Comparison of ENCODE assay signal across 1 cellular context in genomic region chr22:50292643-50293440, GRCh38.
TF ChIP-seq lines count a peak whose summit lies in the region.

No MANE protein-coding gene starts in this region.

TF ChIP-seq in GM23338, 12 proteins besides CTCF, POLR2A, EP300 and RAD21 (continued from another document):
- TF ChIP-seq, protein P1, sequence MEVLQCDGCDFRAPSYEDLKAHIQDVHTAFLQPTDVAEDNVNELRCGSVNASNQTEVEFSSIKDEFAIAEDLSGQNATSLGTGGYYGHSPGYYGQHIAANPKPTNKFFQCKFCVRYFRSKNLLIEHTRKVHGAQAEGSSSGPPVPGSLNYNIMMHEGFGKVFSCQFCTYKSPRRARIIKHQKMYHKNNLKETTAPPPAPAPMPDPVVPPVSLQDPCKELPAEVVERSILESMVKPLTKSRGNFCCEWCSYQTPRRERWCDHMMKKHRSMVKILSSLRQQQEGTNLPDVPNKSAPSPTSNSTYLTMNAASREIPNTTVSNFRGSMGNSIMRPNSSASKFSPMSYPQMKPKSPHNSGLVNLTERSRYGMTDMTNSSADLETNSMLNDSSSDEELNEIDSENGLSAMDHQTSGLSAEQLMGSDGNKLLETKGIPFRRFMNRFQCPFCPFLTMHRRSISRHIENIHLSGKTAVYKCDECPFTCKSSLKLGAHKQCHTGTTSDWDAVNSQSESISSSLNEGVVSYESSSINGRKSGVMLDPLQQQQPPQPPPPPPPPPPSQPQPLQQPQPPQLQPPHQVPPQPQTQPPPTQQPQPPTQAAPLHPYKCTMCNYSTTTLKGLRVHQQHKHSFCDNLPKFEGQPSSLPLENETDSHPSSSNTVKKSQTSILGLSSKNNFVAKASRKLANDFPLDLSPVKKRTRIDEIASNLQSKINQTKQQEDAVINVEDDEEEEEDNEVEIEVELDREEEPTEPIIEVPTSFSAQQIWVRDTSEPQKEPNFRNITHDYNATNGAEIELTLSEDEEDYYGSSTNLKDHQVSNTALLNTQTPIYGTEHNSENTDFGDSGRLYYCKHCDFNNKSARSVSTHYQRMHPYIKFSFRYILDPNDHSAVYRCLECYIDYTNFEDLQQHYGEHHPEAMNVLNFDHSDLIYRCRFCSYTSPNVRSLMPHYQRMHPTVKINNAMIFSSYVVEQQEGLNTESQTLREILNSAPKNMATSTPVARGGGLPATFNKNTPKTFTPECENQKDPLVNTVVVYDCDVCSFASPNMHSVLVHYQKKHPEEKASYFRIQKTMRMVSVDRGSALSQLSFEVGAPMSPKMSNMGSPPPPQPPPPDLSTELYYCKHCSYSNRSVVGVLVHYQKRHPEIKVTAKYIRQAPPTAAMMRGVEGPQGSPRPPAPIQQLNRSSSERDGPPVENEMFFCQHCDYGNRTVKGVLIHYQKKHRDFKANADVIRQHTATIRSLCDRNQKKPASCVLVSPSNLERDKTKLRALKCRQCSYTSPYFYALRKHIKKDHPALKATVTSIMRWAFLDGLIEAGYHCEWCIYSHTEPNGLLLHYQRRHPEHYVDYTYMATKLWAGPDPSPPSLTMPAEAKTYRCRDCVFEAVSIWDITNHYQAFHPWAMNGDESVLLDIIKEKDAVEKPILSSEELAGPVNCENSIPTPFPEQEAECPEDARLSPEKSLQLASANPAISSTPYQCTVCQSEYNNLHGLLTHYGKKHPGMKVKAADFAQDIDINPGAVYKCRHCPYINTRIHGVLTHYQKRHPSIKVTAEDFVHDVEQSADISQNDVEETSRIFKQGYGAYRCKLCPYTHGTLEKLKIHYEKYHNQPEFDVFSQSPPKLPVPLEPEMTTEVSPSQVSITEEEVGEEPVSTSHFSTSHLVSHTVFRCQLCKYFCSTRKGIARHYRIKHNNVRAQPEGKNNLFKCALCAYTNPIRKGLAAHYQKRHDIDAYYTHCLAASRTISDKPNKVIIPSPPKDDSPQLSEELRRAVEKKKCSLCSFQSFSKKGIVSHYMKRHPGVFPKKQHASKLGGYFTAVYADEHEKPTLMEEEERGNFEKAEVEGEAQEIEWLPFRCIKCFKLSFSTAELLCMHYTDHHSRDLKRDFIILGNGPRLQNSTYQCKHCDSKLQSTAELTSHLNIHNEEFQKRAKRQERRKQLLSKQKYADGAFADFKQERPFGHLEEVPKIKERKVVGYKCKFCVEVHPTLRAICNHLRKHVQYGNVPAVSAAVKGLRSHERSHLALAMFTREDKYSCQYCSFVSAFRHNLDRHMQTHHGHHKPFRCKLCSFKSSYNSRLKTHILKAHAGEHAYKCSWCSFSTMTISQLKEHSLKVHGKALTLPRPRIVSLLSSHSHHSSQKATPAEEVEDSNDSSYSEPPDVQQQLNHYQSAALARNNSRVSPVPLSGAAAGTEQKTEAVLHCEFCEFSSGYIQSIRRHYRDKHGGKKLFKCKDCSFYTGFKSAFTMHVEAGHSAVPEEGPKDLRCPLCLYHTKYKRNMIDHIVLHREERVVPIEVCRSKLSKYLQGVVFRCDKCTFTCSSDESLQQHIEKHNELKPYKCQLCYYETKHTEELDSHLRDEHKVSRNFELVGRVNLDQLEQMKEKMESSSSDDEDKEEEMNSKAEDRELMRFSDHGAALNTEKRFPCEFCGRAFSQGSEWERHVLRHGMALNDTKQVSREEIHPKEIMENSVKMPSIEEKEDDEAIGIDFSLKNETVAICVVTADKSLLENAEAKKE (CRISPR knock-in tag; IDR thresholded peaks at IDR 0.05) = no peak
- TF ChIP-seq EZH2 (IDR thresholded peaks at IDR 0.05; ENCODE audit: low read depth, unreplicated experiment) (no peak), ZNF331 (CRISPR knock-in tag; IDR thresholded peaks at IDR 0.05; ENCODE audit: low read depth) (no peak), POLR2AphosphoS5 (IDR thresholded peaks at IDR 0.05; ENCODE audit: low read depth) (no peak), EZH2phosphoT487 (IDR thresholded peaks at IDR 0.05; ENCODE audit: unreplicated experiment) (no peak), JUNB (IDR thresholded peaks at IDR 0.05; ENCODE audit: unreplicated experiment) (no peak), NANOG (IDR thresholded peaks at IDR 0.05; ENCODE audit: borderline replicate concordance) (no peak), ETS1 (IDR thresholded peaks at IDR 0.05) (no peak), ZNF114 (CRISPR knock-in tag; IDR thresholded peaks at IDR 0.05) (no peak), CREB1 (CRISPR knock-in tag; IDR thresholded peaks at IDR 0.05; ENCODE audit: low read depth) (no peak)
- TF ChIP-seq, protein P2, sequence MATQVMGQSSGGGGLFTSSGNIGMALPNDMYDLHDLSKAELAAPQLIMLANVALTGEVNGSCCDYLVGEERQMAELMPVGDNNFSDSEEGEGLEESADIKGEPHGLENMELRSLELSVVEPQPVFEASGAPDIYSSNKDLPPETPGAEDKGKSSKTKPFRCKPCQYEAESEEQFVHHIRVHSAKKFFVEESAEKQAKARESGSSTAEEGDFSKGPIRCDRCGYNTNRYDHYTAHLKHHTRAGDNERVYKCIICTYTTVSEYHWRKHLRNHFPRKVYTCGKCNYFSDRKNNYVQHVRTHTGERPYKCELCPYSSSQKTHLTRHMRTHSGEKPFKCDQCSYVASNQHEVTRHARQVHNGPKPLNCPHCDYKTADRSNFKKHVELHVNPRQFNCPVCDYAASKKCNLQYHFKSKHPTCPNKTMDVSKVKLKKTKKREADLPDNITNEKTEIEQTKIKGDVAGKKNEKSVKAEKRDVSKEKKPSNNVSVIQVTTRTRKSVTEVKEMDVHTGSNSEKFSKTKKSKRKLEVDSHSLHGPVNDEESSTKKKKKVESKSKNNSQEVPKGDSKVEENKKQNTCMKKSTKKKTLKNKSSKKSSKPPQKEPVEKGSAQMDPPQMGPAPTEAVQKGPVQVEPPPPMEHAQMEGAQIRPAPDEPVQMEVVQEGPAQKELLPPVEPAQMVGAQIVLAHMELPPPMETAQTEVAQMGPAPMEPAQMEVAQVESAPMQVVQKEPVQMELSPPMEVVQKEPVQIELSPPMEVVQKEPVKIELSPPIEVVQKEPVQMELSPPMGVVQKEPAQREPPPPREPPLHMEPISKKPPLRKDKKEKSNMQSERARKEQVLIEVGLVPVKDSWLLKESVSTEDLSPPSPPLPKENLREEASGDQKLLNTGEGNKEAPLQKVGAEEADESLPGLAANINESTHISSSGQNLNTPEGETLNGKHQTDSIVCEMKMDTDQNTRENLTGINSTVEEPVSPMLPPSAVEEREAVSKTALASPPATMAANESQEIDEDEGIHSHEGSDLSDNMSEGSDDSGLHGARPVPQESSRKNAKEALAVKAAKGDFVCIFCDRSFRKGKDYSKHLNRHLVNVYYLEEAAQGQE (IDR thresholded peaks at IDR 0.05; ENCODE audit: unreplicated experiment) = no peak
